1 cellular context compared by ENCODE assay signal in the genomic region with DNA sequence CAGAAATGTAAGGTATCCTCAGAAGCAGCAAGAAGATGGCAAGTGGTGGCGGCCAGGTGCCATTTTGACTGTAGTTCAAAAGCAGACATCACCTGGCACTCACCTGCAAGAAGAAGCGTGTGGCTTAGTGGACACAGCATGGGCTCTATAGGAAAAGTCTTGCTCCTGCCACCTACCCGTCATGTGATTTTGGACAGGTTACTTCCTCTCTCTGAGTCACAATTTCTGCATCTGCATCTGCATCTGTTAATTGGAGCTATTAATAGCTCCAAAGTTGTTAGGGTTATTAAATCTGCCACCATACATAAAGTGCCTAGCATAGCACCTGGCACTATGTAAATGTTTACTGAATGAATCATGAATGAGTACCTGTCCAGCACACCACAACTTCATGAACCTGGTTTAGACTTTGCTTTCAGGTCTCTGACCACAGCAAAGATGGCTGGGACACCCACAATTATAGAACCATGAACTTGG.
TF ChIP-seq lines count a peak whose summit lies in the region.

No MANE protein-coding gene starts in this region.

TF ChIP-seq in WTC11, 78 proteins besides CTCF, POLR2A, EP300 and RAD21 (continued from another document):
- TF ChIP-seq CBFB (CRISPR knock-in tag; IDR thresholded peaks at IDR 0.05; ENCODE audit: low read depth) (no peak), SMAD4 (CRISPR knock-in tag; IDR thresholded peaks at IDR 0.05) (no peak), ZNF396 (CRISPR knock-in tag; IDR thresholded peaks at IDR 0.05; ENCODE audit: borderline replicate concordance) (no peak), PRDM15 (CRISPR knock-in tag; IDR thresholded peaks at IDR 0.05) (no peak), ZNF671 (CRISPR knock-in tag; IDR thresholded peaks at IDR 0.05) (no peak)
- TF ChIP-seq, protein P1, sequence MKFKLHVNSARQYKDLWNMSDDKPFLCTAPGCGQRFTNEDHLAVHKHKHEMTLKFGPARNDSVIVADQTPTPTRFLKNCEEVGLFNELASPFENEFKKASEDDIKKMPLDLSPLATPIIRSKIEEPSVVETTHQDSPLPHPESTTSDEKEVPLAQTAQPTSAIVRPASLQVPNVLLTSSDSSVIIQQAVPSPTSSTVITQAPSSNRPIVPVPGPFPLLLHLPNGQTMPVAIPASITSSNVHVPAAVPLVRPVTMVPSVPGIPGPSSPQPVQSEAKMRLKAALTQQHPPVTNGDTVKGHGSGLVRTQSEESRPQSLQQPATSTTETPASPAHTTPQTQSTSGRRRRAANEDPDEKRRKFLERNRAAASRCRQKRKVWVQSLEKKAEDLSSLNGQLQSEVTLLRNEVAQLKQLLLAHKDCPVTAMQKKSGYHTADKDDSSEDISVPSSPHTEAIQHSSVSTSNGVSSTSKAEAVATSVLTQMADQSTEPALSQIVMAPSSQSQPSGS (CRISPR knock-in tag; IDR thresholded peaks at IDR 0.05; ENCODE audit: borderline replicate concordance, low read depth): no peak
- TF ChIP-seq, protein P2, sequence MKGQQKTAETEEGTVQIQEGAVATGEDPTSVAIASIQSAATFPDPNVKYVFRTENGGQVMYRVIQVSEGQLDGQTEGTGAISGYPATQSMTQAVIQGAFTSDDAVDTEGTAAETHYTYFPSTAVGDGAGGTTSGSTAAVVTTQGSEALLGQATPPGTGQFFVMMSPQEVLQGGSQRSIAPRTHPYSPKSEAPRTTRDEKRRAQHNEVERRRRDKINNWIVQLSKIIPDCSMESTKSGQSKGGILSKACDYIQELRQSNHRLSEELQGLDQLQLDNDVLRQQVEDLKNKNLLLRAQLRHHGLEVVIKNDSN (CRISPR knock-in tag; IDR thresholded peaks at IDR 0.05): no peak
